ENCODE assay signal across 9 cellular contexts in the genomic region with DNA sequence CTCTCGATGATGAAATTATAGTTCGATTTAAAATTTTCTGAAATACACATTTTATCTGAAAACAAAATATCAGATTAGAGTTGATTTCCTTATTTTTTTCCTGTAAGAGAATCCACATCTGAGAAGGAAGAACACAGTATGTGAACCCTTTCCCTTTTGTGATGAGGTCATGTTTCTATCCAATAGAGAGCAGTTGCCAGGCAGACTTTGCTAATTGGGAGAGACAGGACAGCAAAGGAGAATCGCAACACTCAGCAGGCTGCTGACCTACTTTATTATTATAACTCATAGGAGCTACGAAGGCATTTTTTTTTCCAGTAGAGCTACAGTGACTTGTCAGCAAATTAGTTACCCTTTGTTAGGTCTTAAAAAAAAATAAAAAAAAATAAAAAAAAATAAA.
A peak's percentile ranks its signal among the peaks of the same experiment; 100 is the strongest.
DNase-seq lines count a peak whose midpoint lies in the region; ATAC-seq and TF ChIP-seq lines count a peak whose summit lies in the region.
"Had no signal": no experiment of that assay in that cellular context is flagged by ENCODE, and none has a peak within 500 bp of the region (broad histone marks: within the 10 kb centered on the region; RNA-seq: fewer than 3 reads in every experiment).

No MANE protein-coding gene starts in this region.

- no peaks in the 10 kb centered on the region for H3K27me3 ChIP-seq in spleen (replicated peaks in 1 of 7)

- peaks cover 0 to 2% of the 10 kb centered on the region in 2 donors for H3K9me3 Mint-ChIP-seq in stimulated activated naive B cell treated with anti-CD40 and anti-IgM and Interleukin-4, amounts not matched to agents 10 μg/mL and 1 μg/mL and 100 μg/mL, for 72 hours

- no peak overlapping the region for H3K27ac ChIP-seq in spleen

- no peaks in the 10 kb centered on the region for H3K36me3 Mint-ChIP-seq in stimulated activated naive B cell treated with anti-CD40 and anti-IgM and Interleukin-4, amounts not matched to agents 10 μg/mL and 1 μg/mL and 100 μg/mL, for 72 hours

- no peaks in the 10 kb centered on the region for H3K4me1 ChIP-seq in spleen

- intact Hi-C loops in spleen (cut with DNase I; ENCODE audit: low total_unique reads) = no loop called here

- peak; percentile 51 to 59 for ATAC-seq in stimulated activated naive B cell treated with anti-CD40 and anti-IgM and Interleukin-4, amounts not matched to agents 10 μg/mL and 1 μg/mL and 100 μg/mL, for 72 hours (replicated peaks)
- ATAC-seq in GM19452 (IDR thresholded peaks at IDR 0.05; ENCODE audit: unreplicated experiment) = no peak

- TF ChIP-seq CTCF in fibroblast of mammary gland (conservative IDR thresholded peaks at IDR 0.05; ENCODE audit: control insufficient read depth, insufficient read depth, low read depth, low read length) = no peak
- no peak for TF ChIP-seq CTCF in spleen (IDR thresholded peaks at IDR 0.05 in 8 of 11, conservative IDR thresholded peaks at IDR 0.05 in 3 of 11)

- DNase-seq in SKM-1 treated with dmso at 0.1 percent for 144 hours (lab: John Stamatoyannopoulos, UW; ENCODE audit: unreplicated experiment) (peak; percentile 20), SKM-1 (lab: John Stamatoyannopoulos, UW; ENCODE audit: unreplicated experiment) (no peak), NCI-H446 (lab: John Stamatoyannopoulos, UW) (peak; percentile 83 to 87), fibroblast of mammary gland (ENCODE audit: low read depth) (peak; percentile 2), spleen (no peak)
- no peak for DNase-seq in stimulated activated naive B cell treated with anti-CD40 and anti-IgM and Interleukin-4, amounts not matched to agents 10 μg/mL and 1 μg/mL and 100 μg/mL, for 72 hours
- no peak for DNase-seq in stimulated activated CD4-positive, alpha-beta T cell treated with anti-CD3 and anti-CD28 coated beads, Interleukin-4, amount 100 ng/mL, for 24 hours
- DNase-seq: activated CD4-positive, alpha-beta T cell treated with anti-CD3 and anti-CD28 coated beads, Interleukin-2, amount 50 U/mL, for 1 hour had no signal

- H3K4me3 Mint-ChIP-seq in stimulated activated naive B cell treated with anti-CD40 and anti-IgM and Interleukin-4, amounts not matched to agents 10 μg/mL and 1 μg/mL and 100 μg/mL, for 72 hours = no peak overlapping the region

- H3K4me1 Mint-ChIP-seq in stimulated activated naive B cell treated with anti-CD40 and anti-IgM and Interleukin-4, amounts not matched to agents 10 μg/mL and 1 μg/mL and 100 μg/mL, for 72 hours = no peaks in the 10 kb centered on the region

- 46 to 57% (median 53%) methylated on average over 4 of the region's 4 CpGs for WGBS in spleen, 5 donors

- no peaks in the 10 kb centered on the region for H3K36me3 ChIP-seq in spleen

- H3K9me3 ChIP-seq in spleen = peaks cover 0 to 15% (median 5%) of the 10 kb centered on the region in 8 donors

- H3K27me3 Mint-ChIP-seq in stimulated activated naive B cell treated with anti-CD40 and anti-IgM and Interleukin-4, amounts not matched to agents 10 μg/mL and 1 μg/mL and 100 μg/mL, for 72 hours = no peaks in the 10 kb centered on the region

- TF ChIP-seq POLR2A in spleen (IDR thresholded peaks at IDR 0.05) = no peak

- no peak overlapping the region for H3K27ac Mint-ChIP-seq in stimulated activated naive B cell treated with anti-CD40 and anti-IgM and Interleukin-4, amounts not matched to agents 10 μg/mL and 1 μg/mL and 100 μg/mL, for 72 hours

- H3K4me3 ChIP-seq in fibroblast of mammary gland (ENCODE audit: control insufficient read depth, low read depth, low read length) (no peak overlapping the region), spleen (no peak overlapping the region)

Comparison
In these comparisons a context has a peak if more than half of its experiments do, and no peak if none do; other contexts are left out.
1. DNase-seq: peak in SKM-1 treated with dmso at 0.1 percent for 144 hours (single experiment), NCI-H446 (2 of 2) and fibroblast of mammary gland (single experiment); none in SKM-1 (single experiment), stimulated activated naive B cell treated with anti-CD40 and anti-IgM and Interleukin-4, amounts not matched to agents 10 μg/mL and 1 μg/mL and 100 μg/mL, for 72 hours (single experiment), spleen (single experiment) and stimulated activated CD4-positive, alpha-beta T cell treated with anti-CD3 and anti-CD28 coated beads, Interleukin-4, amount 100 ng/mL, for 24 hours (single experiment).